ENCODE assay signal across 23 cellular contexts in the genomic region with DNA sequence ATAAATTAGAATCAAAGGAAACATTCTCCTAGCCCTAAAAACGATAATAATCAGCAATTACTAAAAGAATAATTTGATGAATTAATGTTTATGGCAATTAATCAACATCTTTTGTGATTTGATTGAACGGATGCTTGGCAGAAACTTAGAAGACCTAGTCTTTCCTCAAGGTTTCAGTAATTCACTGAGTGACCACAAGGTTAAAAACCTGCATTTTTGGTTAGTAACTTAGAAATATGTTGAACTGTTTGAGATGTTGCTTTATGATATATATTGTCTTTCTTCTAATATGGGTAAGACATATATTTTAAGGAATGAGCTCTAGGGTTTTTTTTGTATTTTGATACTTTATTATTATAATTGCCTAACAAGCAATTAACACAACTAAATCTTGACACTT.
DNase-seq lines count a peak whose midpoint lies in the region; ATAC-seq and TF ChIP-seq lines count a peak whose summit lies in the region.
"Had no signal": no experiment of that assay in that cellular context is flagged by ENCODE, and none has a peak within 500 bp of the region (broad histone marks: within the 10 kb centered on the region; RNA-seq: fewer than 3 reads in every experiment).

No MANE protein-coding gene starts in this region.

- CTCF ChIA-PET in A673 (lab: Charles Lee), result no interaction called here

- peak; percentile 2 for TF ChIP-seq CTCF in GM12865 (IDR thresholded peaks at IDR 0.05; ENCODE audit: insufficient read depth, low read depth, low read length, missing control alignments)
- peak; percentile 41 for TF ChIP-seq CTCF in mesothelial cell of epicardium (IDR thresholded peaks at IDR 0.05; ENCODE audit: unreplicated experiment)
- TF ChIP-seq CTCF in type B pancreatic cell (conservative IDR thresholded peaks at IDR 0.05), result peak; percentile 65
- TF ChIP-seq CTCF in A673 (conservative IDR thresholded peaks at IDR 0.05; ENCODE audit: low read depth, low read length), result no peak

- DNase-seq in GM12865 (ENCODE audit: low read depth) (no peak), RKO (ENCODE audit: low spot score) (peak; percentile 16), mesothelial cell of epicardium (ENCODE audit: low spot score in 2 of 2, unreplicated experiment in 2 of 2) (no peak), type B pancreatic cell (ENCODE audit: extremely low spot score, unreplicated experiment) (no peak), A673 (ENCODE audit: low spot score) (no peak)
- DNase-seq in activated T-cell treated with anti-CD3 and anti-CD28 coated beads, Interleukin-2, amount 50 U/mL, for 48 hours, result no peak
- DNase-seq in activated T-cell treated with anti-CD3 and anti-CD28 coated beads, Interleukin-2, amount 50 U/mL, for 4 hours, result no peak
- DNase-seq: ACHN; CD4-positive, CD25-positive, alpha-beta regulatory T cell; DMS53; NCI-H1105; NCI-H1436 treated with DMSO at 0.1 percent for 48 hours; NCI-H187 treated with DMSO at 0.1 percent for 48 hours; NCI-H2107; NCI-H446; NCI-H524 treated with DMSO at 0.1 percent for 48 hours; NCI-H774; PC-3; T-cell had no signal

- POLR2A ChIA-PET in A673 (lab: Charles Lee; ENCODE audit: low non-redundant PET), result no interaction called here

- H3K36me3 ChIP-seq in A673 (ENCODE audit: insufficient read depth, low read length, poor library complexity, severe bottlenecking), result no peaks in the 10 kb centered on the region
- H3K36me3 ChIP-seq: SJCRH30 had no signal

- H3K36me3 Mint-ChIP-seq in mesothelial cell of epicardium (no peaks in the 10 kb centered on the region), type B pancreatic cell (no peaks in the 10 kb centered on the region)
- H3K36me3 Mint-ChIP-seq in activated T-cell treated with anti-CD3 and anti-CD28 coated beads, Interleukin-2, amount 50 U/mL, for 4 hours (ENCODE audit: insufficient read depth), result no peaks in the 10 kb centered on the region
- H3K36me3 Mint-ChIP-seq: CD4-positive, CD25-positive, alpha-beta regulatory T cell; T-cell had no signal

- H3K4me1 ChIP-seq in A673 (ENCODE audit: insufficient read depth, low read length, poor library complexity, severe bottlenecking), result no peaks in the 10 kb centered on the region
- H3K4me1 ChIP-seq: SJCRH30 had no signal

- H3K27ac ChIP-seq in A673 (ENCODE audit: low read depth, low read length, poor library complexity, severe bottlenecking), result no peak overlapping the region
- H3K27ac ChIP-seq: SJCRH30 had no signal

- H3K27me3 Mint-ChIP-seq in mesothelial cell of epicardium (ENCODE audit: low read depth) (no peaks in the 10 kb centered on the region), type B pancreatic cell (no peaks in the 10 kb centered on the region)
- H3K27me3 Mint-ChIP-seq in activated T-cell treated with anti-CD3 and anti-CD28 coated beads, Interleukin-2, amount 50 U/mL, for 4 hours (ENCODE audit: low read depth), result no peaks in the 10 kb centered on the region
- H3K27me3 Mint-ChIP-seq: CD4-positive, CD25-positive, alpha-beta regulatory T cell; T-cell had no signal

- no peak for ATAC-seq in activated T-cell treated with anti-CD3 and anti-CD28 coated beads, Interleukin-2, amount 50 U/mL, for 4 hours
- ATAC-seq: GM12878, K562, PC-3, Right ventricle myocardium inferior, T-cell had no signal

- H3K4me1 Mint-ChIP-seq in mesothelial cell of epicardium (no peaks in the 10 kb centered on the region), type B pancreatic cell (ENCODE audit: unreplicated experiment) (no peaks in the 10 kb centered on the region)
- no peaks in the 10 kb centered on the region for H3K4me1 Mint-ChIP-seq in activated T-cell treated with anti-CD3 and anti-CD28 coated beads, Interleukin-2, amount 50 U/mL, for 4 hours (ENCODE audit: low read depth)
- H3K4me1 Mint-ChIP-seq: CD4-positive, CD25-positive, alpha-beta regulatory T cell; T-cell had no signal

- H3K9me3 ChIP-seq in A673 (ENCODE audit: low read depth, low read length, poor library complexity, severe bottlenecking), result peaks cover 8% of the 10 kb centered on the region

- H3K9me3 Mint-ChIP-seq in mesothelial cell of epicardium (peaks cover 23% of the 10 kb centered on the region), type B pancreatic cell (peaks cover 6% of the 10 kb centered on the region)
- peaks cover 12% of the 10 kb centered on the region for H3K9me3 Mint-ChIP-seq in activated T-cell treated with anti-CD3 and anti-CD28 coated beads, Interleukin-2, amount 50 U/mL, for 4 hours

- intact Hi-C loops in A673 (cut with micrococcal nuclease; ENCODE audit: unreplicated experiment), result no loop called here

- no peak overlapping the region for H3K4me3 Mint-ChIP-seq in mesothelial cell of epicardium
- H3K4me3 Mint-ChIP-seq in type B pancreatic cell, result no peak overlapping the region
- no peak overlapping the region for H3K4me3 Mint-ChIP-seq in activated T-cell treated with anti-CD3 and anti-CD28 coated beads, Interleukin-2, amount 50 U/mL, for 4 hours
- H3K4me3 Mint-ChIP-seq: CD4-positive, CD25-positive, alpha-beta regulatory T cell; T-cell had no signal

- H3K27ac Mint-ChIP-seq in mesothelial cell of epicardium (no peak overlapping the region), type B pancreatic cell (no peak overlapping the region)
- H3K27ac Mint-ChIP-seq: CD4-positive, CD25-positive, alpha-beta regulatory T cell; T-cell had no signal

- no peaks in the 10 kb centered on the region for H3K27me3 ChIP-seq in A673 (replicated peaks; ENCODE audit: insufficient read depth, low read depth, low read length, poor library complexity)
- H3K27me3 ChIP-seq: SJCRH30 had no signal

- BruUV-seq in A673 (replicated peaks; lab: Mats Ljungman, UMichigan), result no TSS peak

- H3K4me3 ChIP-seq in GM12865 (ENCODE audit: low read depth, low read length), result no peak overlapping the region
- H3K4me3 ChIP-seq in A673 (ENCODE audit: low read depth, low read length, poor library complexity, severe bottlenecking), result no peak overlapping the region
- H3K4me3 ChIP-seq: GM12878, K562, SJCRH30 had no signal
